Comparison of ENCODE assay signal across 10 cellular contexts in genomic region chr2:159933727-159934049, GRCh38. TPM values are rescaled to one million over a fixed set of nuclear protein-coding genes. Genes with fewer than 3 reads are reported as not detected.
DNase-seq lines count a peak whose midpoint lies in the region; ATAC-seq and TF ChIP-seq lines count a peak whose summit lies in the region.
"Had no signal": no experiment of that assay in that cellular context is flagged by ENCODE, and none has a peak within 500 bp of the region (broad histone marks: within the 10 kb centered on the region; RNA-seq: fewer than 3 reads in every experiment).

No MANE protein-coding gene starts in this region.

- intact Hi-C loops in left ventricle myocardium inferior (cut with micrococcal nuclease) = no loop called here
- intact Hi-C loops in posterior vena cava (cut with DNase I) = no loop called here

- no peak overlapping the region for H3K4me3 ChIP-seq in left ventricle myocardium inferior
- no peak overlapping the region for H3K4me3 ChIP-seq in foreskin fibroblast (ENCODE audit: low read depth in 1 of 2, low read length in 2 of 2)

- ATAC-seq in GM18502 (IDR thresholded peaks at IDR 0.05; ENCODE audit: poor library complexity, unreplicated experiment) (peak; percentile 93), GM21723 (IDR thresholded peaks at IDR 0.05; ENCODE audit: unreplicated experiment) (peak; percentile 93), HG03558 (IDR thresholded peaks at IDR 0.05; ENCODE audit: extremely low read depth, unreplicated experiment) (peak; percentile 63)

- DNase-seq in left ventricle myocardium inferior (no peak), DMS153 (lab: John Stamatoyannopoulos, UW) (no peak), posterior vena cava (ENCODE audit: low spot score) (no peak), foreskin fibroblast (no peak)
- DNase-seq in activated naive CD4-positive, alpha-beta T cell (lab: John Stamatoyannopoulos, UW) = no peak
- DNase-seq: activated CD4-positive, alpha-beta T cell treated with anti-CD3 and anti-CD28 coated beads for 1 hour; cerebellar nuclear complex had no signal

- no peaks in the 10 kb centered on the region for H3K36me3 ChIP-seq in left ventricle myocardium inferior

- H3K9me3 ChIP-seq in left ventricle myocardium inferior (replicated peaks) = peaks cover 11% of the 10 kb centered on the region

- H3K4me1 ChIP-seq in left ventricle myocardium inferior = peaks cover 24% of the 10 kb centered on the region

- TF ChIP-seq CTCF in left ventricle myocardium inferior (IDR thresholded peaks at IDR 0.05; ENCODE audit: borderline replicate concordance) (no peak), foreskin fibroblast (IDR thresholded peaks at IDR 0.05; ENCODE audit: low read depth, low read length) (no peak)

- peak overlapping the region; percentile 15 for H3K27ac ChIP-seq in left ventricle myocardium inferior (replicated peaks)

- H3K27me3 ChIP-seq in left ventricle myocardium inferior (ENCODE audit: low read depth) = no peaks in the 10 kb centered on the region

RNA-seq across cellular contexts. Expression of gene LY75, which starts 29.1 kb away (rescaled TPM):
- total RNA-seq in left ventricle myocardium inferior (0.63 TPM), posterior vena cava (1 to 10 TPM; 2.8 to 4.3 TPM)
